1 cellular context compared by ENCODE assay signal in the genomic region with DNA sequence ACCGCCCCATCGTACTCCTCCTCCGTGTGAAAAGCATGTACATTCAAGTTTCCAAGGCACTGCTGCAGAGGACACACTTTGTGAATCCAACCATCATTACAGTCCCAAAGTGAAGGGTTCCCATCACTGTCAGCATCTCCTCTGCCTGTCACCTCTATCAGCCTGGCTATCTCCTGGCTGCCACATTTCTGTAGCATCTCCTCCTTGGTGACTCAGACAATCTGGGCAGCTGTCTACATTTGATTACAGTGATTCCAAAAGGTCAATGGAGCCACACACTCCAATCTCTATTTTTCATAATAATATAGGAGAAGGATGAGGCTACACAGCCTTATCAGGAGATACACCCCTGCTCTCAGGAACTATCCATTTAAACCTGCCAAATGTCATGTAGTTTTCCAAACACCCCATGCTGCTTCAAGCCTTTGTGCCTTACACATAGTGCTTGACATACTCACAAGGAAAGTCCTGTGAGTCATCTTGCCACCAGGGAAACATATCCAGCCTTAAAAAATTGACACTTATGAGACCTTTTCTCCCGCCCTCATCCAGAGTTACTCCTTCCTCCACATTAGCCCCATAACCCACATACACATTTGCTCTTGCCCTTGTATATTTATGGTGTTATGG.
TF ChIP-seq lines count a peak whose summit lies in the region.

No MANE protein-coding gene starts in this region.

TF ChIP-seq in IMR-90, 13 proteins besides CTCF, POLR2A, EP300 and RAD21:
- TF ChIP-seq MXI1 (IDR thresholded peaks at IDR 0.05; ENCODE audit: borderline replicate concordance, low read depth, low read length) (no peak), FOS (IDR thresholded peaks at IDR 0.05; ENCODE audit: low read depth, low read length) (peak; percentile 28)
